42 cellular contexts compared by ENCODE assay signal in the genomic region with DNA sequence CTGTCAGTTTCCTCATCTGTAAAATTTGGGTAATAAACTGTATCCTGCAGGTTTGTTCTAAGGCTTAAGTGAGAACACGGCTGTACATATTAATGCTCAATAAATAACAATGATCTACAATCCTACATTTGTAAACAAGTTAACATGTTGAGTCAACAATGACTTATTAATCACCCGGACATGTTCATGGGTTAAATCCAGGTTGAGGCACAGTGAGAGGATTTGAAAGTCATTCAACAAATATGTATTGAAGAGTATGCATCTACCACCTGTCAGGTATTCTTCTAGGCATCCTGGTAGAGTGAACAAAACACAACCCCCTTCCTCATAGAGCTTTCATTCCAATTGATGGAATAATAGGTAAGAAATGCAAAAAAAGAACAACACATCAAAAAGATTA.
"Had no signal": no experiment of that assay in that cellular context is flagged by ENCODE, and none has a peak within 500 bp of the region (broad histone marks: within the 10 kb centered on the region; RNA-seq: fewer than 3 reads in every experiment).

No MANE protein-coding gene starts in this region.

- H3K27ac Mint-ChIP-seq: activated CD4-positive, alpha-beta memory T cell treated with anti-CD3 and anti-CD28 coated beads, Interleukin-2, amount 10 ng/mL, durations not matched to agents 7 days and 5 days; activated CD4-positive, alpha-beta T cell treated with anti-CD3 and anti-CD28 coated beads for 36 hours; activated CD4-positive, alpha-beta T cell treated with anti-CD3 and anti-CD28 coated beads, Interleukin-2, amount 10 ng/mL, durations not matched to agents 7 days and 5 days; activated CD8-positive, alpha-beta memory T cell treated with anti-CD3 and anti-CD28 coated beads, Interleukin-2, amount 10 ng/mL, durations not matched to agents 7 days and 5 days; activated CD8-positive, alpha-beta T cell treated with anti-CD3 and anti-CD28 coated beads, Interleukin-2, amount 10 ng/mL, durations not matched to agents 7 days and 5 days; activated naive CD4-positive, alpha-beta T cell treated with anti-CD3 and anti-CD28 coated beads for 36 hours; activated naive CD4-positive, alpha-beta T cell treated with anti-CD3 and anti-CD28 coated beads, Interleukin-2, amount 50 U/mL, for 72 hours; activated naive CD8-positive, alpha-beta T cell treated with anti-CD3 and anti-CD28 coated beads for 36 hours; activated T-cell treated with anti-CD3 and anti-CD28 coated beads, Interleukin-2, amount 50 U/mL, for 72 hours; activated T-helper 1 cell treated with anti-CD3 and anti-CD28 coated beads, Interleukin-12 subunit alpha, Interleukin-12 subunit beta, Interleukin-2, Interleukin-4 antibody, amounts not matched to agents 30 ng/mL and 10 ng/mL and 1 ng/mL, durations not matched to agents 14 hours and 24 hours and 36 hours; activated T-helper 17 cell treated with anti-CD3 and anti-CD28 coated beads, Interleukin-2, amount 50 U/mL, for 72 hours; T-helper 1 cell treated with Interleukin-12 subunit alpha and Interleukin-12 subunit beta and Interleukin-4 antibody, amounts not matched to agents 30 μg/mL and 1 μg/mL, for 36 hours; T-helper 2 cell treated with Interferon-gamma antibody and Interleukin-4, amounts not matched to agents 5 μg/mL and 100 μg/mL, for 36 hours; WTC11 had no signal

- H3K36me3 Mint-ChIP-seq: activated CD8-positive, alpha-beta memory T cell treated with anti-CD3 and anti-CD28 coated beads, Interleukin-2, amount 10 ng/mL, durations not matched to agents 7 days and 5 days; activated naive CD4-positive, alpha-beta T cell treated with anti-CD3 and anti-CD28 coated beads, Interleukin-2, amount 50 U/mL, for 72 hours; activated naive CD8-positive, alpha-beta T cell treated with anti-CD3 and anti-CD28 coated beads for 36 hours; WTC11 had no signal

- H3K9me3 Mint-ChIP-seq: activated CD4-positive, alpha-beta memory T cell treated with anti-CD3 and anti-CD28 coated beads, Interleukin-2, amount 10 ng/mL, durations not matched to agents 7 days and 5 days; activated CD4-positive, alpha-beta T cell treated with anti-CD3 and anti-CD28 coated beads, Interleukin-2, amount 10 ng/mL, durations not matched to agents 7 days and 5 days; activated naive CD4-positive, alpha-beta T cell treated with anti-CD3 and anti-CD28 coated beads for 36 hours; activated naive CD8-positive, alpha-beta T cell treated with anti-CD3 and anti-CD28 coated beads for 36 hours; activated T-cell treated with anti-CD3 and anti-CD28 coated beads, Interleukin-2, amount 50 U/mL, for 4 hours; activated T-helper 1 cell treated with anti-CD3 and anti-CD28 coated beads, Interleukin-12 subunit alpha, Interleukin-12 subunit beta, Interleukin-2, Interleukin-4 antibody, amounts not matched to agents 30 ng/mL and 10 ng/mL and 1 ng/mL, durations not matched to agents 14 hours and 24 hours and 36 hours; activated T-helper 17 cell treated with anti-CD3 and anti-CD28 coated beads, Interleukin-2, amount 50 U/mL, for 72 hours; central memory CD8-positive, alpha-beta T cell; T-helper 1 cell treated with Interleukin-12 subunit alpha and Interleukin-12 subunit beta and Interleukin-4 antibody, amounts not matched to agents 30 μg/mL and 1 μg/mL, for 36 hours; T-helper 2 cell treated with Interferon-gamma antibody and Interleukin-4, amounts not matched to agents 5 μg/mL and 100 μg/mL, for 36 hours; WTC11 had no signal

- H3K4me1 Mint-ChIP-seq: activated CD4-positive, alpha-beta memory T cell treated with anti-CD3 and anti-CD28 coated beads, Interleukin-2, amount 10 ng/mL, durations not matched to agents 7 days and 5 days; activated CD4-positive, alpha-beta T cell treated with anti-CD3 and anti-CD28 coated beads for 36 hours; activated CD4-positive, alpha-beta T cell treated with anti-CD3 and anti-CD28 coated beads, Interleukin-2, amount 10 ng/mL, durations not matched to agents 7 days and 5 days; activated CD8-positive, alpha-beta memory T cell treated with anti-CD3 and anti-CD28 coated beads, Interleukin-2, amount 10 ng/mL, durations not matched to agents 7 days and 5 days; activated naive CD8-positive, alpha-beta T cell treated with anti-CD3 and anti-CD28 coated beads for 36 hours; activated T-helper 17 cell treated with anti-CD3 and anti-CD28 coated beads, Interleukin-2, amount 50 U/mL, for 72 hours; central memory CD8-positive, alpha-beta T cell had no signal

- ATAC-seq: activated CD4-positive, alpha-beta T cell treated with anti-CD3 and anti-CD28 coated beads for 36 hours; activated CD4-positive, CD25-positive, alpha-beta regulatory T cell treated with anti-CD3 and anti-CD28 coated beads, Interleukin-2, amount 50 U/mL, for 24 hours; activated CD8-positive, alpha-beta memory T cell treated with anti-CD3 and anti-CD28 coated beads, Interleukin-2, amount 10 ng/mL, durations not matched to agents 7 days and 5 days; activated CD8-positive, alpha-beta T cell treated with anti-CD3 and anti-CD28 coated beads, Interleukin-2, amount 10 ng/mL, durations not matched to agents 7 days and 5 days; activated naive CD4-positive, alpha-beta T cell treated with anti-CD3 and anti-CD28 coated beads, Interleukin-2, amount 50 U/mL, for 72 hours; activated T-cell treated with anti-CD3 and anti-CD28 coated beads, Interleukin-2, amount 50 U/mL, for 4 hours; activated T-cell treated with anti-CD3 and anti-CD28 coated beads, Interleukin-2, amount 50 U/mL, for 72 hours; activated T-helper 17 cell treated with anti-CD3 and anti-CD28 coated beads, Interleukin-2, amount 50 U/mL, for 72 hours; body of pancreas; WTC11 had no signal

- H3K4me1 ChIP-seq: adrenal gland, body of pancreas, breast epithelium had no signal

- H3K4me3 Mint-ChIP-seq: activated CD4-positive, alpha-beta memory T cell treated with anti-CD3 and anti-CD28 coated beads, Interleukin-2, amount 10 ng/mL, durations not matched to agents 7 days and 5 days; activated CD4-positive, alpha-beta T cell treated with anti-CD3 and anti-CD28 coated beads for 36 hours; activated CD4-positive, alpha-beta T cell treated with anti-CD3 and anti-CD28 coated beads, Interleukin-2, amount 10 ng/mL, durations not matched to agents 7 days and 5 days; activated CD8-positive, alpha-beta memory T cell treated with anti-CD3 and anti-CD28 coated beads, Interleukin-2, amount 10 ng/mL, durations not matched to agents 7 days and 5 days; activated CD8-positive, alpha-beta T cell treated with anti-CD3 and anti-CD28 coated beads, Interleukin-2, amount 10 ng/mL, durations not matched to agents 7 days and 5 days; activated naive CD4-positive, alpha-beta T cell treated with anti-CD3 and anti-CD28 coated beads for 36 hours; activated naive CD8-positive, alpha-beta T cell treated with anti-CD3 and anti-CD28 coated beads for 36 hours; activated T-cell treated with anti-CD3 and anti-CD28 coated beads, Interleukin-2, amount 50 U/mL, for 4 hours; activated T-cell treated with anti-CD3 and anti-CD28 coated beads, Interleukin-2, amount 50 U/mL, for 72 hours; activated T-helper 1 cell treated with anti-CD3 and anti-CD28 coated beads, Interleukin-12 subunit alpha, Interleukin-12 subunit beta, Interleukin-2, Interleukin-4 antibody, amounts not matched to agents 30 ng/mL and 10 ng/mL and 1 ng/mL, durations not matched to agents 14 hours and 24 hours and 36 hours; activated T-helper 17 cell treated with anti-CD3 and anti-CD28 coated beads, Interleukin-2, amount 50 U/mL, for 72 hours; central memory CD8-positive, alpha-beta T cell; T-helper 1 cell treated with Interleukin-12 subunit alpha and Interleukin-12 subunit beta and Interleukin-4 antibody, amounts not matched to agents 30 μg/mL and 1 μg/mL, for 36 hours; T-helper 2 cell treated with Interferon-gamma antibody and Interleukin-4, amounts not matched to agents 5 μg/mL and 100 μg/mL, for 36 hours; WTC11 had no signal

- H3K36me3 ChIP-seq: adrenal gland, brain microvascular endothelial cell, breast epithelium, cardiac muscle cell, WERI-Rb-1 had no signal

- H3K27ac ChIP-seq: adrenal gland, body of pancreas, brain microvascular endothelial cell, breast epithelium, cardiac muscle cell, WERI-Rb-1 had no signal

- DNase-seq: activated CD4-positive, alpha-beta memory T cell treated with anti-CD3 and anti-CD28 coated beads, Interleukin-2, amount 10 ng/mL, durations not matched to agents 7 days and 5 days; activated CD4-positive, alpha-beta T cell treated with anti-CD3 and anti-CD28 coated beads for 1 hour; activated CD4-positive, alpha-beta T cell treated with anti-CD3 and anti-CD28 coated beads for 36 hours; activated CD4-positive, alpha-beta T cell treated with anti-CD3 and anti-CD28 coated beads for 48 hours; activated CD4-positive, alpha-beta T cell treated with anti-CD3 and anti-CD28 coated beads, Interleukin-2, amount 10 ng/mL, durations not matched to agents 7 days and 5 days; activated CD4-positive, alpha-beta T cell treated with anti-CD3 and anti-CD28 coated beads, Interleukin-2, amount 50 U/mL, for 48 hours; activated CD4-positive, CD25-positive, alpha-beta regulatory T cell; activated CD8-positive, alpha-beta memory T cell treated with anti-CD3 and anti-CD28 coated beads for 24 hours; activated CD8-positive, alpha-beta memory T cell treated with anti-CD3 and anti-CD28 coated beads, Interleukin-2, amount 10 ng/mL, durations not matched to agents 7 days and 5 days; activated CD8-positive, alpha-beta T cell treated with anti-CD3 and anti-CD28 coated beads, Interleukin-2, amount 10 ng/mL, durations not matched to agents 7 days and 5 days; activated effector memory CD4-positive, alpha-beta T cell treated with anti-CD3 and anti-CD28 coated beads, Interleukin-2, amount 50 U/mL, for 16 hours; activated gamma-delta T cell treated with Interleukin-2 at 50 U/mL for 16 hours; activated naive CD4-positive, alpha-beta T cell; activated naive CD4-positive, alpha-beta T cell treated with anti-CD3 and anti-CD28 coated beads for 36 hours; activated naive CD4-positive, alpha-beta T cell treated with anti-CD3 and anti-CD28 coated beads, Interleukin-2, amount 50 U/mL, for 16 hours; activated naive CD8-positive, alpha-beta T cell treated with anti-CD3 and anti-CD28 coated beads for 36 hours; activated T-cell treated with anti-CD3 and anti-CD28 coated beads for 4 hours; activated T-cell treated with anti-CD3 and anti-CD28 coated beads, Interleukin-2, amount 50 U/mL, for 1 hour; activated T-cell treated with anti-CD3 and anti-CD28 coated beads, Interleukin-2, amount 50 U/mL, for 4 hours; activated T-cell treated with anti-CD3 and anti-CD28 coated beads, Interleukin-2, amount 50 U/mL, for 72 hours; adrenal gland; amniotic stem cell; aorta; body of pancreas; brain microvascular endothelial cell; caudate nucleus; cerebellar nuclear complex; T-helper 1 cell; T-helper 2 cell; T-helper 9 cell; WERI-Rb-1 had no signal

- H3K27me3 Mint-ChIP-seq: activated CD4-positive, alpha-beta memory T cell treated with anti-CD3 and anti-CD28 coated beads, Interleukin-2, amount 10 ng/mL, durations not matched to agents 7 days and 5 days; activated CD4-positive, alpha-beta T cell treated with anti-CD3 and anti-CD28 coated beads, Interleukin-2, amount 10 ng/mL, durations not matched to agents 7 days and 5 days; activated CD8-positive, alpha-beta memory T cell treated with anti-CD3 and anti-CD28 coated beads, Interleukin-2, amount 10 ng/mL, durations not matched to agents 7 days and 5 days; central memory CD8-positive, alpha-beta T cell had no signal

- H3K9me3 ChIP-seq: adrenal gland, body of pancreas, breast epithelium had no signal

- FAIRE-seq: astrocyte had no signal

- H3K4me3 ChIP-seq: adrenal gland, body of pancreas, breast epithelium, cardiac muscle cell had no signal

- H3K27me3 ChIP-seq: adrenal gland, body of pancreas, brain microvascular endothelial cell, breast epithelium, cardiac muscle cell had no signal
